20 cellular contexts compared by ENCODE assay signal in genomic region chr15:60803059-60803458, GRCh38.
A peak's percentile ranks its signal among the peaks of the same experiment; 100 is the strongest.
DNase-seq lines count a peak whose midpoint lies in the region; ATAC-seq and TF ChIP-seq lines count a peak whose summit lies in the region.
"Had no signal": no experiment of that assay in that cellular context is flagged by ENCODE, and none has a peak within 500 bp of the region (broad histone marks: within the 10 kb centered on the region; RNA-seq: fewer than 3 reads in every experiment).

No MANE protein-coding gene starts in this region.

- no peak for TF ChIP-seq POLR2A in gastroesophageal sphincter (IDR thresholded peaks at IDR 0.05)

- no peaks in the 10 kb centered on the region for H3K27me3 Mint-ChIP-seq in T-helper 17 cell
- H3K27me3 Mint-ChIP-seq: CD4-positive, CD25-positive, alpha-beta regulatory T cell had no signal

- H3K27me3 ChIP-seq in mesenchymal stem cell (ENCODE audit: control insufficient read depth in 1 of 2, insufficient read depth in 1 of 2, low read length in 2 of 2) = no peaks in the 10 kb centered on the region
- H3K27me3 ChIP-seq in smooth muscle cell (ENCODE audit: low read depth) = peaks cover 12% of the 10 kb centered on the region
- no peaks in the 10 kb centered on the region for H3K27me3 ChIP-seq in gastroesophageal sphincter
- H3K27me3 ChIP-seq: BE2C had no signal

- TF ChIP-seq EP300 in gastroesophageal sphincter (IDR thresholded peaks at IDR 0.05) = no peak

- no peak overlapping the region for H2BK15ac ChIP-seq in mesenchymal stem cell (ENCODE audit: low read depth, poor library complexity, severe bottlenecking)

- no peaks in the 10 kb centered on the region for H3K79me2 ChIP-seq in smooth muscle cell (ENCODE audit: low read depth)

- no peak overlapping the region for H3K14ac ChIP-seq in mesenchymal stem cell (ENCODE audit: low read length in 2 of 2)

- no peak overlapping the region for H3K9ac ChIP-seq in mesenchymal stem cell (ENCODE audit: low read length)
- H3K9ac ChIP-seq in smooth muscle cell (ENCODE audit: low read depth) = no peak overlapping the region

- no peak overlapping the region for H2AK5ac ChIP-seq in mesenchymal stem cell (ENCODE audit: low read length, severe bottlenecking)

- H4K91ac ChIP-seq in mesenchymal stem cell (ENCODE audit: low read length) = no peak overlapping the region

- TF ChIP-seq CTCF in smooth muscle cell (IDR thresholded peaks at IDR 0.05; ENCODE audit: borderline replicate concordance, insufficient read depth, poor library complexity, severe bottlenecking) (no peak), gastroesophageal sphincter (IDR thresholded peaks at IDR 0.05) (no peak)

- H3K4ac ChIP-seq in mesenchymal stem cell (ENCODE audit: low read depth in 1 of 2, low read length in 2 of 2) = no peak overlapping the region

- no peak overlapping the region for H4K8ac ChIP-seq in mesenchymal stem cell (ENCODE audit: low read length)

- H3K4me2 ChIP-seq in mesenchymal stem cell (ENCODE audit: low read length, poor library complexity, severe bottlenecking) (no peak overlapping the region), smooth muscle cell (no peak overlapping the region)

- H2AFZ ChIP-seq in mesenchymal stem cell (ENCODE audit: low read depth, low read length) = no peak overlapping the region
- no peak overlapping the region for H2AFZ ChIP-seq in smooth muscle cell (ENCODE audit: low read depth)

- H2BK5ac ChIP-seq in mesenchymal stem cell (ENCODE audit: low read depth, low read length, poor library complexity, severe bottlenecking) = no peak overlapping the region

- H3K23ac ChIP-seq in mesenchymal stem cell (ENCODE audit: low read length in 2 of 2) = no peak overlapping the region

- H3K27ac Mint-ChIP-seq in T-helper 17 cell = peak overlapping the region; percentile 100

- peaks cover 72% of the 10 kb centered on the region for H3K4me1 Mint-ChIP-seq in T-helper 17 cell

- H3K4me3 ChIP-seq in mesenchymal stem cell (ENCODE audit: insufficient read depth in 1 of 2, low read depth in 1 of 2, low read length in 2 of 2) (no peak overlapping the region), smooth muscle cell (no peak overlapping the region), gastroesophageal sphincter (no peak overlapping the region)
- H3K4me3 ChIP-seq: GM12878 had no signal

- no peaks in the 10 kb centered on the region for H3F3A ChIP-seq in smooth muscle cell (ENCODE audit: low read depth)

- peaks cover 2% of the 10 kb centered on the region for H3K36me3 Mint-ChIP-seq in T-helper 17 cell (ENCODE audit: low read depth)
- H3K36me3 Mint-ChIP-seq: CD4-positive, CD25-positive, alpha-beta regulatory T cell; CD8-positive, alpha-beta memory T cell had no signal

- H4K20me1 ChIP-seq in smooth muscle cell (ENCODE audit: low read depth) = peaks cover 77% of the 10 kb centered on the region

- no peaks in the 10 kb centered on the region for H3K36me3 ChIP-seq in mesenchymal stem cell (ENCODE audit: control insufficient read depth in 1 of 2, insufficient read depth in 2 of 2, low read depth in 1 of 2, low read length in 2 of 2)
- H3K36me3 ChIP-seq in smooth muscle cell (ENCODE audit: low read depth) = no peaks in the 10 kb centered on the region
- no peaks in the 10 kb centered on the region for H3K36me3 ChIP-seq in gastroesophageal sphincter
- H3K36me3 ChIP-seq: BE2C had no signal

- DNase-seq in NCI-H1417 treated with DMSO at 0.1 percent for 48 hours (lab: John Stamatoyannopoulos, UW) (peak; percentile 25), T-helper 17 cell (no peak), mesenchymal stem cell (peak; percentile 45), smooth muscle cell (lab: John Stamatoyannopoulos, UW; ENCODE audit: unreplicated experiment) (no peak)
- no peak for DNase-seq in stimulated activated CD4-positive, alpha-beta T cell treated with anti-CD3 and anti-CD28 coated beads, Interleukin-1b, Interleukin-23, amount 100 ng/mL, for 48 hours
- DNase-seq: ACHN; BE2C; C1 segment of cervical spinal cord; CD4-positive, CD25-positive, alpha-beta regulatory T cell; CD8-positive, alpha-beta memory T cell; COR-L47; DMS 273 treated with DMSO at 0.1 percent for 48 hours; DMS53; DND-41; EL had no signal

- H3K18ac ChIP-seq in mesenchymal stem cell (ENCODE audit: low read depth in 1 of 2, low read length in 2 of 2) = no peak overlapping the region

- H3K4me1 ChIP-seq in mesenchymal stem cell (ENCODE audit: control insufficient read depth, insufficient read depth, low read depth, low read length) = peaks cover 3% of the 10 kb centered on the region
- no peaks in the 10 kb centered on the region for H3K4me1 ChIP-seq in smooth muscle cell (ENCODE audit: low read depth)
- H3K4me1 ChIP-seq in gastroesophageal sphincter = peaks cover 0 to 56% (median 7%) of the 10 kb centered on the region in 3 donors

- 85% methylated on average over 4 of the region's 4 CpGs for WGBS in mesenchymal stem cell
- WGBS in smooth muscle cell (ENCODE audit: low lambda C conversion rate) = 91% methylated on average over 4 of the region's 4 CpGs
- WGBS in gastroesophageal sphincter (ENCODE audit: low coverage in 1 of 2), 2 donors = 73 to 89% methylated on average over 3 to 4 of the region's 4 CpGs

- H2BK120ac ChIP-seq in mesenchymal stem cell (ENCODE audit: low read depth, low read length) = no peak overlapping the region

- no peak for ATAC-seq in T-helper 17 cell
- no peak for ATAC-seq in HG03097 (IDR thresholded peaks at IDR 0.05; ENCODE audit: low FRiP score, unreplicated experiment)
- no peak for ATAC-seq in gastroesophageal sphincter
- ATAC-seq: GM12878, HCT116 had no signal

- H2BK12ac ChIP-seq in mesenchymal stem cell (ENCODE audit: low read length in 2 of 2) = no peak overlapping the region

- H3K9me3 ChIP-seq in T-helper 17 cell (ENCODE audit: control insufficient read depth, low read length, poor library complexity, severe bottlenecking) (no peaks in the 10 kb centered on the region), mesenchymal stem cell (ENCODE audit: control insufficient read depth, low read length) (no peaks in the 10 kb centered on the region), smooth muscle cell (replicated peaks; ENCODE audit: low read depth) (no peaks in the 10 kb centered on the region), gastroesophageal sphincter (no peaks in the 10 kb centered on the region)
- H3K9me3 ChIP-seq: BE2C had no signal

- H3K27ac ChIP-seq in mesenchymal stem cell (ENCODE audit: low read length, poor library complexity, severe bottlenecking) (no peak overlapping the region), smooth muscle cell (ENCODE audit: low read depth) (no peak overlapping the region), gastroesophageal sphincter (no peak overlapping the region)
- H3K27ac ChIP-seq: HL-60 had no signal

- H3K4me3 Mint-ChIP-seq in T-helper 17 cell = no peak overlapping the region
- H3K4me3 Mint-ChIP-seq: CD4-positive, CD25-positive, alpha-beta regulatory T cell; CD8-positive, alpha-beta memory T cell had no signal

- H3K79me1 ChIP-seq in mesenchymal stem cell (replicated peaks; ENCODE audit: low read length, poor library complexity, severe bottlenecking) = no peaks in the 10 kb centered on the region

Comparison
In these comparisons a context has a peak if more than half of its experiments do, and no peak if none do; other contexts are left out.
1. DNase-seq: peak in NCI-H1417 treated with DMSO at 0.1 percent for 48 hours (single experiment) and mesenchymal stem cell (single experiment); none in T-helper 17 cell (0 of 3), stimulated activated CD4-positive, alpha-beta T cell treated with anti-CD3 and anti-CD28 coated beads, Interleukin-1b, Interleukin-23, amount 100 ng/mL, for 48 hours (single experiment) and smooth muscle cell (single experiment).